ENCODE assay signal across 30 cellular contexts in the genomic region with DNA sequence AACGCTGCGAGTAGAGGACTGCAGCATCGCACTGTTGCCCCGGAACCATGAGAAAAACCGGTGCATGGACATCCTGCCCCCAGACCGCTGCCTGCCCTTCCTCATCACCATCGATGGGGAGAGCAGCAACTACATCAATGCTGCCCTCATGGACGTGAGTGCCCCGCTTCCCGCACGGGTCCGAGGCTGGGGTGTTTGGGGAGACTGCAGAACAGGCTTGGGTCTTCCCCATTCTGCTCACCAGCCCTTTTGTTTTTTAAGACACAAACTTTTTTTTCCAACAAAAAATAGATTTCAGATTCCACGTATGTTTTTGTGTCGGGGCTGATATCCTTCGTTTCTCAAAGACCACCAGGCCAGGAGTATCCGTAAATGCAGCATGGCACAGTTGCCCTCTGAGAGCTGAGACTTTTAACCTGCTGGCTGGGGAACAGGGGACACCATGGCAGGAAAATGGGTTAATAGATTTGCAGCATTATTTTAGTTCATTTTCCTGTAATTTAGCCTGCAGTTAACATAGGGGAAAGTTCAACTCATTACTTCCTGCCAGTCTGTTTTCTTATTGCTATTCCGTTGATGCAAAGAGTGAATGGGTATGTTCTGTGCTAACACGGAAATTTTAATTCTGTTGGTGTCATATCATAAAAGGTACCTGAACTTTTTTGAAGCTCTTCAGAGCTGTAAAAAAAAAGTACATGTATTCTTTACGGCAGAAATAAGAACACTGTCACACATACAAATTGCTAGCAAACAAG.
"Had no signal": no experiment of that assay in that cellular context is flagged by ENCODE, and none has a peak within 500 bp of the region (broad histone marks: within the 10 kb centered on the region; RNA-seq: fewer than 3 reads in every experiment).

No MANE protein-coding gene starts in this region.

- DNase-seq: kidney glomerular epithelial cell; left cardiac atrium; left lung; lower lobe of right lung; mammary epithelial cell; mesenchymal stem cell; naive B cell; natural killer cell; nephron progenitor cell; pancreas; posterior cingulate gyrus; retina; right cardiac atrium; stimulated activated CD4-positive, alpha-beta T cell treated with anti-CD3 and anti-CD28 coated beads, Interleukin-12 subunit alpha, Interleukin-12 subunit beta, amount 100 ng/mL, for 4 hours; stimulated activated CD4-positive, alpha-beta T cell treated with anti-CD3 and anti-CD28 coated beads, Interleukin-15, amount 100 ng/mL, for 24 hours; stimulated activated CD4-positive, alpha-beta T cell treated with anti-CD3 and anti-CD28 coated beads, Interleukin-2, amount 100 ng/mL, for 24 hours; stimulated activated CD4-positive, alpha-beta T cell treated with anti-CD3 and anti-CD28 coated beads, Interleukin-4, amount 100 ng/mL, for 1 hour; stimulated activated naive B cell treated with anti-CD40 and anti-IgM and Interleukin-4, amounts not matched to agents 10 μg/mL and 1 μg/mL and 100 μg/mL, for 72 hours; stimulated activated naive CD8-positive, alpha-beta T cell treated with anti-CD3 and anti-CD28 coated beads, Interleukin-15, Interleukin-2, amounts not matched to agents 100 U/mL and 50 U/mL, for 24 hours; stomach; testis; transverse colon had no signal

- H2AFZ ChIP-seq: hepatocyte, neural progenitor cell had no signal

- H3K36me3 ChIP-seq: neural progenitor cell, transverse colon, vagina had no signal

- ATAC-seq: left cardiac atrium; natural killer cell; pancreas; right cardiac atrium; sciatic nerve; stimulated activated naive B cell treated with anti-CD40 and anti-IgM and Interleukin-4, amounts not matched to agents 10 μg/mL and 1 μg/mL and 100 μg/mL, for 72 hours; stimulated activated naive CD8-positive, alpha-beta T cell treated with anti-CD3 and anti-CD28 coated beads, Interleukin-15, Interleukin-2, amounts not matched to agents 100 U/mL and 50 U/mL, for 24 hours had no signal

- H3K27me3 ChIP-seq: hepatocyte, left lung, neural progenitor cell, pancreas, stomach, testis, thyroid gland, transverse colon, upper lobe of left lung, vagina had no signal

- H3K4me2 ChIP-seq: hepatocyte, neural progenitor cell had no signal

- H3K9ac ChIP-seq: neural progenitor cell had no signal

- H3K9me3 ChIP-seq: left lung, lower lobe of right lung, pancreas, prostate gland, stomach, testis, thyroid gland, transverse colon, upper lobe of left lung, vagina had no signal

- H3K4me1 ChIP-seq: pancreas, prostate gland, stomach, testis, thyroid gland, transverse colon, vagina had no signal

- H3K27ac ChIP-seq: hepatocyte, left lung, lower lobe of right lung, neural progenitor cell, pancreas, prostate gland, skin epidermis, stomach, testis, transverse colon, vagina had no signal

- H3K4me3 ChIP-seq: hepatocyte, left lung, lower lobe of right lung, neural progenitor cell, pancreas, prostate gland, skin epidermis, stomach, testis, thyroid gland, transverse colon, vagina had no signal
